In the genomic region with DNA sequence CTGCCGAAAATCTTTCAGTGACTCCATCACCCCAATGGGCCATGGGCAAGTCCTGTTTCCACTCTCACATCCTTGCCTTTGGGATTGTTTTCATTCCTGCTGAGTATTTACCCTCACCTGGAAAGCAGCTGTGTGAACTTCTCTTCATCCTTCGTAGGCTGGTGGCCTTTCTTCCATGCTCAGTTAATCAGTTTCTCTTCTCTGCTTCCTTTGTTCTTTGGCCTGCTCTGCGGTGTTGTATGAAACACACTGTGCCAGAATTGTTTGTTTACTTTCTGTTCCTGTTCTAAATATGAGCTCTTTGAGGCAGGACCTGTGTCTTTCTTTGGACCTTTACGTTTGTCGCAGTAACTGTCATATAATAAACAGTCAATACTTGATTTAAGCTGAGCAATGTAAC, we compare ENCODE assay signal across 15 cellular contexts.
"Had no signal": no experiment of that assay in that cellular context is flagged by ENCODE, and none has a peak within 500 bp of the region (broad histone marks: within the 10 kb centered on the region; RNA-seq: fewer than 3 reads in every experiment).

No MANE protein-coding gene starts in this region.

- H3K27ac ChIP-seq: dorsolateral prefrontal cortex, tibial artery, vagina had no signal

- H3K36me3 ChIP-seq: tibial artery, vagina had no signal

- H3K9me3 ChIP-seq: tibial artery, vagina had no signal

- DNase-seq: activated CD4-positive, alpha-beta memory T cell treated with anti-CD3 and anti-CD28 coated beads, Interleukin-2, amount 10 ng/mL, durations not matched to agents 7 days and 5 days; activated CD4-positive, alpha-beta T cell treated with anti-CD3 and anti-CD28 coated beads for 4 hours; activated CD8-positive, alpha-beta memory T cell treated with anti-CD3 and anti-CD28 coated beads, Interleukin-2, amount 10 ng/mL, durations not matched to agents 7 days and 5 days; activated naive CD4-positive, alpha-beta T cell treated with Interleukin-2 at 50 U/mL for 16 hours; activated naive CD8-positive, alpha-beta T cell treated with anti-CD3 and anti-CD28 coated beads, Interleukin-2, amount 10 ng/mL, durations not matched to agents 7 days and 5 days; amygdala; dorsolateral prefrontal cortex; left colon; nephron progenitor cell; stimulated activated CD4-positive, alpha-beta T cell treated with anti-CD3 and anti-CD28 coated beads, Interleukin-2, amount 100 ng/mL, for 24 hours; stimulated activated naive CD4-positive, alpha-beta T cell treated with Interleukin-2 at 50 U/mL for 16 hours; substantia nigra; tibial artery had no signal

- ATAC-seq: activated CD8-positive, alpha-beta memory T cell treated with anti-CD3 and anti-CD28 coated beads, Interleukin-2, amount 10 ng/mL, durations not matched to agents 7 days and 5 days; activated T-helper 17 cell treated with anti-CD3 and anti-CD28 coated beads, Interleukin-2, amount 50 U/mL, for 72 hours; left colon had no signal

- H3K4me3 ChIP-seq: dorsolateral prefrontal cortex, tibial artery, vagina had no signal

- H3K27me3 ChIP-seq: dorsolateral prefrontal cortex, tibial artery, vagina had no signal
